In genomic region chr10:131802156-131802915, GRCh38 we compare ENCODE assay signal across 18 cellular contexts.
DNase-seq lines count a peak whose midpoint lies in the region; ATAC-seq and TF ChIP-seq lines count a peak whose summit lies in the region.
"Had no signal": no experiment of that assay in that cellular context is flagged by ENCODE, and none has a peak within 500 bp of the region (broad histone marks: within the 10 kb centered on the region; RNA-seq: fewer than 3 reads in every experiment).

No MANE protein-coding gene starts in this region.

- no peak for TF ChIP-seq CTCF in sigmoid colon (IDR thresholded peaks at IDR 0.05)

- H3K27me3 Mint-ChIP-seq in activated CD8-positive, alpha-beta memory T cell treated with anti-CD3 and anti-CD28 coated beads, Interleukin-2, amount 10 ng/mL, durations not matched to agents 7 days and 5 days, result no peaks in the 10 kb centered on the region

- peak; percentile 23 for DNase-seq in activated CD8-positive, alpha-beta memory T cell treated with anti-CD3 and anti-CD28 coated beads, Interleukin-2, amount 50 U/mL, for 48 hours
- no peak for DNase-seq in activated CD8-positive, alpha-beta memory T cell treated with anti-CD3 and anti-CD28 coated beads, Interleukin-2, amount 10 ng/mL, durations not matched to agents 7 days and 5 days
- DNase-seq in ecto neural progenitor cell (ENCODE audit: low spot score), result peak; percentile 24
- peak; percentile 62 for DNase-seq in mesenteric fat pad (ENCODE audit: low spot score)
- peak; percentile 48 for DNase-seq in sigmoid colon
- DNase-seq: AML-193; Caco-2; CD8-positive, alpha-beta memory T cell; DND-41; GDM1; GOT3; IMR-90 had no signal

- TF ChIP-seq POLR2A in sigmoid colon (IDR thresholded peaks at IDR 0.05), result no peak

- no peaks in the 10 kb centered on the region for H3K4me1 Mint-ChIP-seq in activated CD8-positive, alpha-beta memory T cell treated with anti-CD3 and anti-CD28 coated beads, Interleukin-2, amount 10 ng/mL, durations not matched to agents 7 days and 5 days
- H3K4me1 Mint-ChIP-seq: CD8-positive, alpha-beta memory T cell had no signal

- no peaks in the 10 kb centered on the region for H3K36me3 Mint-ChIP-seq in activated CD8-positive, alpha-beta memory T cell treated with anti-CD3 and anti-CD28 coated beads, Interleukin-2, amount 10 ng/mL, durations not matched to agents 7 days and 5 days

- peaks cover 3 to 8% (median 7%) of the 10 kb centered on the region in 4 donors for H3K9me3 ChIP-seq in sigmoid colon
- H3K9me3 ChIP-seq: Caco-2 had no signal

- no peak overlapping the region for H3K4me3 Mint-ChIP-seq in activated CD8-positive, alpha-beta memory T cell treated with anti-CD3 and anti-CD28 coated beads, Interleukin-2, amount 10 ng/mL, durations not matched to agents 7 days and 5 days
- H3K4me3 Mint-ChIP-seq: CD8-positive, alpha-beta memory T cell had no signal

- no peak overlapping the region for H3K27ac ChIP-seq in sigmoid colon
- H3K27ac ChIP-seq: 22Rv1, BLaER1 had no signal

- no peaks in the 10 kb centered on the region for H3K4me1 ChIP-seq in sigmoid colon
- H3K4me1 ChIP-seq: HAP-1 had no signal

- H3K27me3 ChIP-seq in sigmoid colon, result no peaks in the 10 kb centered on the region
- H3K27me3 ChIP-seq: BLaER1 had no signal

- H3K9me3 Mint-ChIP-seq in activated CD8-positive, alpha-beta memory T cell treated with anti-CD3 and anti-CD28 coated beads, Interleukin-2, amount 10 ng/mL, durations not matched to agents 7 days and 5 days (ENCODE audit: low read depth), result peaks cover 7% of the 10 kb centered on the region

- ATAC-seq in activated CD8-positive, alpha-beta memory T cell treated with anti-CD3 and anti-CD28 coated beads, Interleukin-2, amount 10 ng/mL, durations not matched to agents 7 days and 5 days, result no peak
- ATAC-seq in HG03196 (IDR thresholded peaks at IDR 0.05; ENCODE audit: unreplicated experiment) (no peak), GM21528 (IDR thresholded peaks at IDR 0.05; ENCODE audit: low FRiP score, unreplicated experiment) (no peak), HG02678 (IDR thresholded peaks at IDR 0.05; ENCODE audit: unreplicated experiment) (no peak)

- no peak overlapping the region for H3K27ac Mint-ChIP-seq in activated CD8-positive, alpha-beta memory T cell treated with anti-CD3 and anti-CD28 coated beads, Interleukin-2, amount 10 ng/mL, durations not matched to agents 7 days and 5 days
- H3K27ac Mint-ChIP-seq: CD8-positive, alpha-beta memory T cell had no signal

- H3K4me3 ChIP-seq in sigmoid colon, result no peak overlapping the region
- H3K4me3 ChIP-seq: BLaER1, HAP-1 had no signal

- intact Hi-C loops in sigmoid colon (cut with DNase I), result no loop called here

- 93 to 94% methylated on average over 16 of the region's 16 CpGs for WGBS in sigmoid colon, 2 donors

- no peak for TF ChIP-seq EP300 in sigmoid colon (IDR thresholded peaks at IDR 0.05)

- CTCF ChIA-PET in activated CD8-positive, alpha-beta memory T cell treated with anti-CD3 and anti-CD28 coated beads, Interleukin-2, amount 10 ng/mL, durations not matched to agents 7 days and 5 days (lab: Charles Lee), result no interaction called here

- H3K36me3 ChIP-seq in sigmoid colon, result no peaks in the 10 kb centered on the region
- H3K36me3 ChIP-seq: BLaER1, HAP-1 had no signal
